In genomic region chr5:63408984-63409383, GRCh38 we compare ENCODE assay signal across 3 cellular contexts.
"Had no signal": no experiment of that assay in that cellular context is flagged by ENCODE, and none has a peak within 500 bp of the region (broad histone marks: within the 10 kb centered on the region; RNA-seq: fewer than 3 reads in every experiment).

No MANE protein-coding gene starts in this region.

- DNase-seq: GDM1, GF-D8 had no signal

- H3K4me3 ChIP-seq: GM12878 had no signal

- ATAC-seq: GM12878 had no signal
